9 cellular contexts compared by ENCODE assay signal in the genomic region with DNA sequence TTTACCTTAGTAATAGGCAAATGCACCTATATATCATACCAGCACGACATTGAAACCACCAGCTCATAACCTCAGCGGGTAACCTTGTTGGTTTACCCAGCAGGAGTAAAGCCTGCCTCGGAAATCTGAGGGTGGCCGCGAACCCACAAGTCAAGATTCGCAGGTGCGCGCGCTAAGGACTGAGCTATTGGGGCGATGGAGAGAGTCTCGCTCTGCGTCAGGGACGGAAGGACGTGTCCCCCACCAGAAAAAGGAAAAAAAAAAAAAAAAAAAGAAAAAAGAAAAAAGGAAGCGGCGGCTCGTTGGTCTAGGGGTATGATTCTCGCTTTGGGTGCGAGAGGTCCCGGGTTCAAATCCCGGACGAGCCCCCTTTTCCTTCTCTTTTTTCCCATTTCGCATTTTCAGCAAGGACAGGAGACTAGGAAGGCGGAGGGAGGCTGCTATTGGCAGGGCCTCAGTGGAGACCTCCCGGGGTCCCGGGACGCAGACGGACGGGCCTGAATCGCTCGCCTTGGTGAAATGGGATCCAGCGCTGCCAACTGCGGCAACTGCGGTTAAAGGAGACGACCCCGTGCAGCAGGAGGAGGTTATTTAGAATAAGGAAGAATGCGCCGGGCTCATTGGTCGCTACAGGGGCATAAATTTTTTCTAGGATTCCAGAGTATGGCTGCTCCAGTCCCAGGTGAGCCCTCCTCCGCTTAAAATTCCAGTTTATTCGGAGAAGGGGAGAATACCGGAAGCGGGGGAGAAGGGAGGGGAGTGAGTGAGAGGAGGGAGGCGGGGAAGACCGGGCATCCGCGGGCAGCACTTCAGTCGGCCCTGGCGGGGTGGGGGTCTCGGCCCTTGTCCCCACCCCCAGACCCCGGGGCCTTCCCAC. TPM values are rescaled to one million over a fixed set of nuclear protein-coding genes. Genes with fewer than 3 reads are reported as not detected.
DNase-seq lines count a peak whose midpoint lies in the region; ATAC-seq, FAIRE-seq and TF ChIP-seq lines count a peak whose summit lies in the region.
"Had no signal": no experiment of that assay in that cellular context is flagged by ENCODE, and none has a peak within 500 bp of the region (broad histone marks: within the 10 kb centered on the region; RNA-seq: fewer than 3 reads in every experiment).

TSS of gene OR1F1 (plus strand) at position 407 of the 877 bp plus-strand sequence.

- no peaks in the 10 kb centered on the region for H3K9me3 Mint-ChIP-seq in activated naive CD8-positive, alpha-beta T cell treated with anti-CD3 and anti-CD28 coated beads, Interleukin-2, amount 10 ng/mL, durations not matched to agents 7 days and 5 days

- no peaks in the 10 kb centered on the region for H3K9me3 ChIP-seq in Peyer's patch

- POLR2A ChIA-PET in activated naive CD8-positive, alpha-beta T cell treated with anti-CD3 and anti-CD28 coated beads, Interleukin-2, amount 10 ng/mL, durations not matched to agents 7 days and 5 days (lab: Charles Lee) = interaction anchor here (0.6 to 1.7 kb wide), 8 partner anchors 17 to 269 kb away, joined by 3 to 7 read pairs (median 4); partner anchors contain the start of genes ZNF174, ZNF200, ZNF263 and ZSCAN32

- peak within 1 kb of the TSS; percentile 68 for H3K27ac Mint-ChIP-seq in activated naive CD8-positive, alpha-beta T cell treated with anti-CD3 and anti-CD28 coated beads, Interleukin-2, amount 10 ng/mL, durations not matched to agents 7 days and 5 days

- FAIRE-seq in GM18507 (lab: Jason Lieb, UNC) = peak; percentile 78

- DNase-seq in GM18507 (ENCODE audit: extremely low spot score, insufficient read length, low read depth) (no peak), Peyer's patch (peak in 2 of 3 donors; percentile 25 to 62), iris pigment epithelial cell (ENCODE audit: low read depth) (peak; percentile 82)
- peak; percentile 74 for DNase-seq in activated naive CD8-positive, alpha-beta T cell treated with anti-CD3 and anti-CD28 coated beads, Interleukin-2, amount 10 ng/mL, durations not matched to agents 7 days and 5 days
- peak in 4 of 6 experiments; percentile 16 to 43 (median 25) for DNase-seq in stimulated activated naive CD4-positive, alpha-beta T cell (lab: John Stamatoyannopoulos, UW)
- DNase-seq: left cardiac atrium had no signal

- H3K4me3 Mint-ChIP-seq in activated naive CD8-positive, alpha-beta T cell treated with anti-CD3 and anti-CD28 coated beads, Interleukin-2, amount 10 ng/mL, durations not matched to agents 7 days and 5 days = peak within 1 kb of the TSS; percentile 73

- no peaks in the 10 kb centered on the region for H3K36me3 ChIP-seq in Peyer's patch

- peaks cover 3 to 67% of the 10 kb centered on the region in 2 donors for H3K27me3 ChIP-seq in Peyer's patch

- peak within 1 kb of the TSS; percentile 86 for H3K27ac ChIP-seq in 22Rv1
- H3K27ac ChIP-seq in Peyer's patch = no peak within 1 kb of the TSS

- peaks cover 81% of the 10 kb centered on the region for H3K27me3 Mint-ChIP-seq in activated naive CD8-positive, alpha-beta T cell treated with anti-CD3 and anti-CD28 coated beads, Interleukin-2, amount 10 ng/mL, durations not matched to agents 7 days and 5 days

- peaks cover 4 to 27% (median 11%) of the 10 kb centered on the region in 4 donors for H3K4me1 ChIP-seq in Peyer's patch

- no peak for TF ChIP-seq POLR2A in Peyer's patch (IDR thresholded peaks at IDR 0.05)

- H3K4me3 ChIP-seq in Peyer's patch = peak within 1 kb of the TSS in 2 of 4 donors; percentile 19 to 21

- no peaks in the 10 kb centered on the region for H3K36me3 Mint-ChIP-seq in activated naive CD8-positive, alpha-beta T cell treated with anti-CD3 and anti-CD28 coated beads, Interleukin-2, amount 10 ng/mL, durations not matched to agents 7 days and 5 days

- peaks cover 43% of the 10 kb centered on the region for H3K4me1 Mint-ChIP-seq in activated naive CD8-positive, alpha-beta T cell treated with anti-CD3 and anti-CD28 coated beads, Interleukin-2, amount 10 ng/mL, durations not matched to agents 7 days and 5 days

- peak; percentile 59 for ATAC-seq in activated naive CD8-positive, alpha-beta T cell treated with anti-CD3 and anti-CD28 coated beads, Interleukin-2, amount 10 ng/mL, durations not matched to agents 7 days and 5 days (ENCODE audit: low read depth)
- no peak for ATAC-seq in GM21717 (IDR thresholded peaks at IDR 0.05; ENCODE audit: unreplicated experiment)
- ATAC-seq in GM18870 (IDR thresholded peaks at IDR 0.05; ENCODE audit: unreplicated experiment) = no peak

- TF ChIP-seq CTCF in 22Rv1 (IDR thresholded peaks at IDR 0.05) (no peak), Peyer's patch (IDR thresholded peaks at IDR 0.05) (no peak)

RNA-seq across cellular contexts. Expression of gene OR1F1, which starts in this region (rescaled TPM):
- total RNA-seq in Peyer's patch = not detected
- total RNA-seq in activated naive CD8-positive, alpha-beta T cell treated with anti-CD3 and anti-CD28 coated beads, Interleukin-2, amount 10 ng/mL, durations not matched to agents 7 days and 5 days = not detected
- total RNA-seq: left cardiac atrium had no signal

Comparison
In these comparisons a context has a peak if more than half of its experiments do, and no peak if none do; other contexts are left out.
1. Peak in DNase-seq in Peyer's patch; RNA of the gene not detected or under 1 TPM.
2. Peak in DNase-seq and ATAC-seq in activated naive CD8-positive, alpha-beta T cell treated with anti-CD3 and anti-CD28 coated beads, Interleukin-2, amount 10 ng/mL, durations not matched to agents 7 days and 5 days; RNA of the gene not detected or under 1 TPM.